In the genomic region with DNA sequence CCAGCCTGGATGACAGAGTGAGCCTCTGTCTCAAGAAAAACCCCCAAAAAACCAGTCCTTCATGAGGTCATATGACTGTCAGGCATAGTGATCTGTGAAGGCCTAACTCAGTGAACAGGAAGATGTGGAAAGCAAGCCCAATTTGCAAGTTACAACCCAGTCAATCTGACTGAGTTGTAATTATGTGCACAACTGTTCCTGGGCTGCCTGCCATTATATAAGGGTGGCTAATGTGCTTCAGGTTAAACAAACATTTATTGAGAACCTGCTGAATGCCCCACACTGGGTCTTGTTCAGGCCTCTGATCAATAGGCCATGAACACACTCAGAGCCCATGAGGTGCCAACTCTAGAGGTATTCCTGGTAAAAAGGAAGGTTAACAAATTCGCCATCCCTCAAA, we compare ENCODE assay signal across 23 cellular contexts. TPM values are rescaled to one million over a fixed set of nuclear protein-coding genes. Genes with fewer than 3 reads are reported as not detected.
"Had no signal": no experiment of that assay in that cellular context is flagged by ENCODE, and none has a peak within 500 bp of the region (broad histone marks: within the 10 kb centered on the region; RNA-seq: fewer than 3 reads in every experiment).

No MANE protein-coding gene starts in this region.

- ATAC-seq: esophagus mucosa; gastrocnemius medialis; natural killer cell treated with Interleukin-12 subunit alpha and Interleukin-12 subunit beta and Interleukin-15 and Interleukin-18, amount 100 ng/mL, for 72 hours; stimulated activated naive CD8-positive, alpha-beta T cell treated with anti-CD3 and anti-CD28 coated beads, Interleukin-15, amount 100 ng/mL, for 72 hours had no signal

- H3K36me3 Mint-ChIP-seq: naive B cell; natural killer cell treated with Interleukin-12 subunit alpha and Interleukin-12 subunit beta and Interleukin-15 and Interleukin-18, amount 100 ng/mL, for 72 hours had no signal

- H2AFZ ChIP-seq: parathyroid adenoma had no signal

- H3K4me1 ChIP-seq: gastrocnemius medialis, left lung, parathyroid adenoma, right lobe of liver, suprapubic skin, vagina had no signal

- DNase-seq: effector CD8-positive, alpha-beta T cell; endodermal cell; foreskin fibroblast; gastrocnemius medialis; head of caudate nucleus; kidney; left lung; right lobe of liver; small intestine; stimulated activated CD4-positive, alpha-beta T cell treated with anti-CD3 and anti-CD28 coated beads, Interleukin-15, amount 100 ng/mL, for 24 hours; stimulated activated CD4-positive, alpha-beta T cell treated with anti-CD3 and anti-CD28 coated beads, Interleukin-2, amount 100 ng/mL, for 48 hours; stimulated activated naive CD4-positive, alpha-beta T cell; stimulated activated naive CD8-positive, alpha-beta T cell treated with anti-CD3 and anti-CD28 coated beads, Interleukin-15, amount 100 ng/mL, for 72 hours; trophoblast cell had no signal

- H3K4me3 ChIP-seq: gastrocnemius medialis, left lung, right lobe of liver, suprapubic skin, vagina had no signal

- H3K27me3 Mint-ChIP-seq: progenitor cell of endocrine pancreas had no signal

- H3K4me1 Mint-ChIP-seq: stimulated activated naive CD8-positive, alpha-beta T cell treated with anti-CD3 and anti-CD28 coated beads, Interleukin-15, amount 100 ng/mL, for 72 hours had no signal

- H3K79me2 ChIP-seq: parathyroid adenoma had no signal

- H3K9me3 Mint-ChIP-seq: endodermal cell; naive B cell; natural killer cell treated with Interleukin-12 subunit alpha and Interleukin-12 subunit beta and Interleukin-15 and Interleukin-18, amount 100 ng/mL, for 72 hours; neural crest cell; stimulated activated naive CD8-positive, alpha-beta T cell treated with anti-CD3 and anti-CD28 coated beads, Interleukin-15, amount 100 ng/mL, for 72 hours had no signal

- H3K4me3 Mint-ChIP-seq: endodermal cell; natural killer cell treated with Interleukin-12 subunit alpha and Interleukin-12 subunit beta and Interleukin-15 and Interleukin-18, amount 100 ng/mL, for 72 hours; neural crest cell; stimulated activated naive CD8-positive, alpha-beta T cell treated with anti-CD3 and anti-CD28 coated beads, Interleukin-15, amount 100 ng/mL, for 72 hours had no signal

- H3K27ac ChIP-seq: epithelial cell of prostate, gastrocnemius medialis, left lung, parathyroid adenoma, right lobe of liver, suprapubic skin, vagina had no signal

- H3K27me3 ChIP-seq: right lobe of liver, vagina had no signal

- H3K9ac ChIP-seq: parathyroid adenoma had no signal

- H3K27ac Mint-ChIP-seq: endodermal cell; natural killer cell treated with Interleukin-12 subunit alpha and Interleukin-12 subunit beta and Interleukin-15 and Interleukin-18, amount 100 ng/mL, for 72 hours; progenitor cell of endocrine pancreas had no signal

RNA-seq across cellular contexts. Expression of a gene that starts 38.2 kb away (rescaled TPM):
- total RNA-seq: natural killer cell treated with Interleukin-12 subunit alpha and Interleukin-12 subunit beta and Interleukin-15 and Interleukin-18, amount 100 ng/mL, for 72 hours had no signal
